Comparison of ENCODE assay signal across 13 cellular contexts in genomic region chr3:192223815-192224214, GRCh38.
"Had no signal": no experiment of that assay in that cellular context is flagged by ENCODE, and none has a peak within 500 bp of the region (broad histone marks: within the 10 kb centered on the region; RNA-seq: fewer than 3 reads in every experiment).

No MANE protein-coding gene starts in this region.

- H3K4me1 Mint-ChIP-seq: memory B cell; stimulated activated effector memory CD8-positive, alpha-beta T cell treated with anti-CD3 and anti-CD28 coated beads, Interleukin-12 subunit alpha, Interleukin-12 subunit beta, amount 100 ng/mL, for 72 hours had no signal

- H3K27me3 ChIP-seq: dorsolateral prefrontal cortex, upper lobe of right lung had no signal

- H3K4me3 Mint-ChIP-seq: memory B cell; naive thymus-derived CD8-positive, alpha-beta T cell; stimulated activated effector memory CD8-positive, alpha-beta T cell treated with anti-CD3 and anti-CD28 coated beads, Interleukin-12 subunit alpha, Interleukin-12 subunit beta, amount 100 ng/mL, for 72 hours had no signal

- H3K9me3 ChIP-seq: mucosa of descending colon, thoracic aorta, upper lobe of right lung had no signal

- H3K4me3 ChIP-seq: dorsolateral prefrontal cortex, mucosa of descending colon, thoracic aorta, upper lobe of right lung had no signal

- H3K36me3 Mint-ChIP-seq: memory B cell; naive thymus-derived CD8-positive, alpha-beta T cell; stimulated activated effector memory CD8-positive, alpha-beta T cell treated with anti-CD3 and anti-CD28 coated beads, Interleukin-12 subunit alpha, Interleukin-12 subunit beta, amount 100 ng/mL, for 72 hours had no signal

- ATAC-seq: left colon; mucosa of descending colon; naive thymus-derived CD8-positive, alpha-beta T cell; stimulated activated effector memory CD8-positive, alpha-beta T cell treated with anti-CD3 and anti-CD28 coated beads, Interleukin-12 subunit alpha, Interleukin-12 subunit beta, amount 100 ng/mL, for 72 hours; upper lobe of right lung had no signal

- H3K27ac ChIP-seq: parathyroid adenoma, thoracic aorta, upper lobe of right lung, WERI-Rb-1 had no signal

- H3K4me1 ChIP-seq: parathyroid adenoma, upper lobe of right lung had no signal

- H3K36me3 ChIP-seq: thoracic aorta, upper lobe of right lung, WERI-Rb-1 had no signal

- H3K9me3 Mint-ChIP-seq: memory B cell had no signal

- H3K27ac Mint-ChIP-seq: memory B cell; naive thymus-derived CD8-positive, alpha-beta T cell; stimulated activated effector memory CD8-positive, alpha-beta T cell treated with anti-CD3 and anti-CD28 coated beads, Interleukin-12 subunit alpha, Interleukin-12 subunit beta, amount 100 ng/mL, for 72 hours had no signal

- DNase-seq: activated CD4-positive, alpha-beta T cell treated with anti-CD3 and anti-CD28 coated beads, Interleukin-2, amount 50 U/mL, for 48 hours; activated naive CD4-positive, alpha-beta T cell treated with anti-CD3 and anti-CD28 coated beads, Interleukin-2, amount 50 U/mL, for 16 hours; activated T-cell treated with anti-CD3 and anti-CD28 coated beads, Interleukin-2, amount 50 U/mL, for 1 hour; dorsolateral prefrontal cortex; left colon; mucosa of descending colon; naive thymus-derived CD8-positive, alpha-beta T cell; upper lobe of right lung; WERI-Rb-1 had no signal

- H3K27me3 Mint-ChIP-seq: naive thymus-derived CD8-positive, alpha-beta T cell had no signal
